ENCODE assay signal across 20 cellular contexts in the genomic region with DNA sequence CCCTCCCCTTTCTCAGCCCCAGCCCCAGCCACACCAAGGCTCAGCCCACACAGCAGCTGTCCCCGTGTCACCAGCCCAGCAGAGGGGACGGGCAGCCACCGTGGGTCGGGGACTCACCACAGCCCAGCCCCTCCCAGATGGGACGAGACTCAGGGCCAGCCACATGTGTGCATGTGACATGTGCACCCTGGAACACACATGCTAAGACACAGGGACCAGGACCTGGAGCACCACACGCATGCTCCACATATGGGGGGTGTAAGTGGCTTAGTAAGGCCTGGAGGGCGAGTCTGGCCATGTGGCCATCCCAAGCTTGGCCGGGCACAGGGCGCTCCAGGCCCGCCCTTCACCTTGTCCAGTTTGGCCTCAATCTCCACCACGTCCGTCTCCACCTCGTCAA. TPM values are rescaled to one million over a fixed set of nuclear protein-coding genes. Genes with fewer than 3 reads are reported as not detected.
DNase-seq lines count a peak whose midpoint lies in the region; ATAC-seq and TF ChIP-seq lines count a peak whose summit lies in the region.
"Had no signal": no experiment of that assay in that cellular context is flagged by ENCODE, and none has a peak within 500 bp of the region (broad histone marks: within the 10 kb centered on the region; RNA-seq: fewer than 3 reads in every experiment).

No MANE protein-coding gene starts in this region.

- no peaks in the 10 kb centered on the region for H3K9me2 ChIP-seq in PC-9 (ENCODE audit: insufficient read depth)

- H3F3A ChIP-seq in PC-9 (ENCODE audit: insufficient read depth, low read depth): peaks cover 16% of the 10 kb centered on the region; the same call in 1 of the 2 replicates

- intact Hi-C loops in PC-9 (cut with micrococcal nuclease; ENCODE audit: unreplicated experiment): loop anchor here (10.0 kb wide), 2 partner anchors 201 to 299 kb away; a partner anchor contains a TSS

- no peaks in the 10 kb centered on the region for H3K9me3 Mint-ChIP-seq in activated naive CD4-positive, alpha-beta T cell treated with anti-CD3 and anti-CD28 coated beads, Interleukin-2, amount 50 U/mL, for 72 hours
- H3K9me3 Mint-ChIP-seq: activated naive CD4-positive, alpha-beta T cell treated with anti-CD3 and anti-CD28 coated beads, Interleukin-2, amount 10 ng/mL, durations not matched to agents 7 days and 5 days; neural crest cell had no signal

- no TSS peak for BruUV-seq in PC-9 (replicated peaks; lab: Mats Ljungman, UMichigan)

- ATAC-seq in activated naive CD4-positive, alpha-beta T cell treated with anti-CD3 and anti-CD28 coated beads, Interleukin-2, amount 50 U/mL, for 72 hours: no peak
- ATAC-seq in GM19324 (IDR thresholded peaks at IDR 0.05; ENCODE audit: low FRiP score, unreplicated experiment): no peak

- H3K4me1 ChIP-seq in fibroblast of lung (ENCODE audit: control insufficient read depth, extremely low read depth, insufficient read depth, low read length): peaks cover 18% of the 10 kb centered on the region
- H3K4me1 ChIP-seq in PC-9 (replicated peaks; ENCODE audit: insufficient read depth): peaks cover 28% of the 10 kb centered on the region

- H4K20me1 ChIP-seq in fibroblast of lung (ENCODE audit: control insufficient read depth, extremely low read depth, insufficient read depth, low read length): no peaks in the 10 kb centered on the region
- H4K20me1 ChIP-seq in PC-9 (ENCODE audit: insufficient read depth): peaks cover 4% of the 10 kb centered on the region; the same call in 1 of the 2 replicates

- H3K79me2 ChIP-seq in fibroblast of lung (ENCODE audit: control insufficient read depth, insufficient read depth, low read length) (peaks cover 38% of the 10 kb centered on the region), PC-9 (ENCODE audit: low read depth) (peaks cover 16% of the 10 kb centered on the region; the same call in 1 of the 2 replicates)

- DNase-seq in SK-N-MC (ENCODE audit: low read depth, low spot score): no peak
- DNase-seq in fibroblast of lung (ENCODE audit: low read depth in 2 of 2): no peak
- DNase-seq in activated naive CD4-positive, alpha-beta T cell treated with anti-CD3 and anti-CD28 coated beads, Interleukin-2, amount 50 U/mL, for 72 hours (ENCODE audit: low spot score in 2 of 2): no peak
- DNase-seq in NCI-H2107 treated with DMSO at 0.1 percent for 48 hours (lab: John Stamatoyannopoulos, UW; ENCODE audit: unreplicated experiment): no peak
- no peak for DNase-seq in PC-9
- DNase-seq: activated CD4-positive, alpha-beta T cell treated with anti-CD3 and anti-CD28 coated beads for 4 hours; activated naive CD4-positive, alpha-beta T cell treated with anti-CD3 and anti-CD28 coated beads, Interleukin-2, amount 10 ng/mL, durations not matched to agents 7 days and 5 days; activated T-cell treated with anti-CD3 and anti-CD28 coated beads for 4 hours; cortex of kidney; DMS153; GOT3; MV-4-11; NCI-H2029 treated with DMSO at 0.1 percent for 48 hours; NCI-H510A treated with DMSO at 0.1 percent for 48 hours; retina had no signal

- peak overlapping the region; percentile 8 for H3K4me2 ChIP-seq in fibroblast of lung (ENCODE audit: extremely low read depth, insufficient read depth, low read length)
- H3K4me2 ChIP-seq in PC-9: no peak overlapping the region

- no peak for TF ChIP-seq CTCF in C4-2B (conservative IDR thresholded peaks at IDR 0.05)
- TF ChIP-seq CTCF in fibroblast of lung (conservative IDR thresholded peaks at IDR 0.05 in 1 of 2, IDR thresholded peaks at IDR 0.05 in 1 of 2; ENCODE audit: low read depth in 1 of 2, low read length in 2 of 2): no peak
- no peak for TF ChIP-seq CTCF in PC-9 (conservative IDR thresholded peaks at IDR 0.05)

- peak overlapping the region; percentile 99 for H3K27ac ChIP-seq in C4-2B
- H3K27ac ChIP-seq in SK-N-MC: no peak overlapping the region
- H3K27ac ChIP-seq in fibroblast of lung (ENCODE audit: insufficient read depth, low read length): no peak overlapping the region
- peak overlapping the region in 18 of 21 experiments; percentile 36 to 97 (median 83) for H3K27ac ChIP-seq in skin epidermis
- no peak overlapping the region for H3K27ac ChIP-seq in PC-9
- H3K27ac ChIP-seq: epithelial cell of prostate had no signal

- POLR2A ChIA-PET in PC-9 (lab: Charles Lee; ENCODE audit: unreplicated experiment): no interaction called here

- H3K27me3 ChIP-seq in fibroblast of lung (ENCODE audit: control insufficient read depth, insufficient read depth, low read length) (no peaks in the 10 kb centered on the region), PC-9 (ENCODE audit: insufficient read depth, low read depth) (no peaks in the 10 kb centered on the region)

- CTCF ChIA-PET in PC-9 (lab: Charles Lee): no interaction called here

- no peak overlapping the region for H2AFZ ChIP-seq in fibroblast of lung (ENCODE audit: low read length)
- H2AFZ ChIP-seq in PC-9: no peak overlapping the region

- H3K4me3 ChIP-seq in SK-N-MC: no peak overlapping the region
- no peak overlapping the region for H3K4me3 ChIP-seq in fibroblast of lung (replicated peaks in 1 of 4; ENCODE audit: control extremely low read depth in 1 of 4, insufficient read depth in 1 of 4, low read depth in 3 of 4, low read length in 4 of 4)
- peak overlapping the region in 1 of 7 experiments; percentile 81 for H3K4me3 ChIP-seq in skin epidermis
- no peak overlapping the region for H3K4me3 ChIP-seq in PC-9

- H3K9ac ChIP-seq in SK-N-MC (ENCODE audit: insufficient read length): peak overlapping the region; percentile 66
- no peak overlapping the region for H3K9ac ChIP-seq in fibroblast of lung (ENCODE audit: insufficient read depth, low read length)

- H3K9me3 ChIP-seq in SK-N-MC (ENCODE audit: low read depth, low read length): no peaks in the 10 kb centered on the region
- no peaks in the 10 kb centered on the region for H3K9me3 ChIP-seq in fibroblast of lung (ENCODE audit: control insufficient read depth, insufficient read depth, low read depth, low read length)
- H3K9me3 ChIP-seq in PC-9 (ENCODE audit: insufficient read depth, low read depth): no peaks in the 10 kb centered on the region

- H3K36me3 ChIP-seq in SK-N-MC (ENCODE audit: insufficient read depth, low read length) (no peaks in the 10 kb centered on the region), fibroblast of lung (ENCODE audit: control insufficient read depth, insufficient read depth, low read length) (peaks cover 13% of the 10 kb centered on the region), PC-9 (ENCODE audit: low read depth) (no peaks in the 10 kb centered on the region)

- peaks cover 0 to 7% of the 10 kb centered on the region in 2 donors for H3K36me3 Mint-ChIP-seq in activated naive CD4-positive, alpha-beta T cell treated with anti-CD3 and anti-CD28 coated beads, Interleukin-2, amount 50 U/mL, for 72 hours
- H3K36me3 Mint-ChIP-seq: activated naive CD4-positive, alpha-beta T cell treated with anti-CD3 and anti-CD28 coated beads, Interleukin-2, amount 10 ng/mL, durations not matched to agents 7 days and 5 days had no signal

- H3K27ac Mint-ChIP-seq in activated naive CD4-positive, alpha-beta T cell treated with anti-CD3 and anti-CD28 coated beads, Interleukin-2, amount 50 U/mL, for 72 hours: no peak overlapping the region

RNA-seq across cellular contexts. Expression of a gene that starts 4.0 kb away (rescaled TPM):
- total RNA-seq in fibroblast of lung (34.7 and 50.9 TPM in 2 replicates), PC-9 (2021) (53.5 and 54.8 TPM in 2 replicates)
- 15.3 and 15.7 TPM in 2 replicates for polyA plus RNA-seq in fibroblast of lung
- polyA plus RNA-seq in fibroblast of lung (2012): 24.4 and 30.2 TPM in 2 replicates
- 25.1 and 27.7 TPM in 2 replicates for polyA minus RNA-seq in fibroblast of lung (ENCODE audit: low replicate concordance)
- 10 to 100 TPM; 38.3 to 52.4 TPM for total RNA-seq in activated naive CD4-positive, alpha-beta T cell treated with anti-CD3 and anti-CD28 coated beads, Interleukin-2, amount 50 U/mL, for 72 hours

RNA-seq across cellular contexts. Expression of a gene that starts 4.7 kb away (rescaled TPM):
- 12.7 and 13.1 TPM in 2 replicates for total RNA-seq in fibroblast of lung
- 7.1 and 9.6 TPM in 2 replicates for polyA plus RNA-seq in fibroblast of lung
- polyA plus RNA-seq in fibroblast of lung (2012): 13.6 and 21.6 TPM in 2 replicates
- polyA minus RNA-seq in fibroblast of lung (ENCODE audit: low replicate concordance): 14.7 and 16.3 TPM in 2 replicates
- 10 to 100 TPM; 15.1 to 39.5 TPM for total RNA-seq in activated naive CD4-positive, alpha-beta T cell treated with anti-CD3 and anti-CD28 coated beads, Interleukin-2, amount 50 U/mL, for 72 hours
- 18.0 and 18.9 TPM in 2 replicates for total RNA-seq in PC-9 (2021)

RNA-seq across cellular contexts. Expression of a gene that starts 20.7 kb away (rescaled TPM):
- total RNA-seq in fibroblast of lung: 46.2 and 69.2 TPM in 2 replicates
- 44.1 and 73.0 TPM in 2 replicates for polyA plus RNA-seq in fibroblast of lung
- polyA plus RNA-seq in fibroblast of lung (2012): 67.0 and 92.9 TPM in 2 replicates
- 210 and 377 TPM in 2 replicates for polyA minus RNA-seq in fibroblast of lung (ENCODE audit: low replicate concordance)
- total RNA-seq in activated naive CD4-positive, alpha-beta T cell treated with anti-CD3 and anti-CD28 coated beads, Interleukin-2, amount 50 U/mL, for 72 hours: 100 to 1,000 TPM; 119 to 142 TPM
- 130 and 150 TPM in 2 replicates for total RNA-seq in PC-9 (2021)

RNA-seq across cellular contexts. Expression of a gene that starts 20.9 kb away (rescaled TPM):
- total RNA-seq in fibroblast of lung: 9.0 and 10.1 TPM in 2 replicates
- polyA plus RNA-seq in fibroblast of lung: 6.0 and 6.2 TPM in 2 replicates
- polyA plus RNA-seq in fibroblast of lung (2012): 13.5 and 18.1 TPM in 2 replicates
- 4.4 and 5.6 TPM in 2 replicates for polyA minus RNA-seq in fibroblast of lung (ENCODE audit: low replicate concordance)
- total RNA-seq in activated naive CD4-positive, alpha-beta T cell treated with anti-CD3 and anti-CD28 coated beads, Interleukin-2, amount 50 U/mL, for 72 hours: 10 to 100 TPM in 1 of 2 donors, 1 to 10 TPM in 1; 9.8 to 12.2 TPM
- 33.7 and 37.0 TPM in 2 replicates for total RNA-seq in PC-9 (2021)

RNA-seq across cellular contexts. Expression of a gene that starts 23.5 kb away (rescaled TPM):
- total RNA-seq in fibroblast of lung: 1.0 and 2.5 TPM in 2 replicates
- 0.44 TPM in 2 replicates for polyA plus RNA-seq in fibroblast of lung
- 1.1 and 1.3 TPM in 2 replicates for polyA plus RNA-seq in fibroblast of lung (2012)
- not detected in 2 replicates for polyA minus RNA-seq in fibroblast of lung (ENCODE audit: low replicate concordance)
- total RNA-seq in activated naive CD4-positive, alpha-beta T cell treated with anti-CD3 and anti-CD28 coated beads, Interleukin-2, amount 50 U/mL, for 72 hours: 10 to 100 TPM in 1 of 2 donors, 1 to 10 TPM in 1; 3.2 to 11.7 TPM
- total RNA-seq in PC-9 (2021): 4.2 and 4.3 TPM in 2 replicates

Comparison
In these comparisons a context has a peak if more than half of its experiments do, and no peak if none do; other contexts are left out.
1. H3K27ac ChIP-seq: peak in C4-2B (single experiment) and skin epidermis (18 of 21); none in SK-N-MC (single experiment), fibroblast of lung (single experiment) and PC-9 (single experiment).